8 cellular contexts compared by ENCODE assay signal in genomic region chr12:6554990-6555691, GRCh38. TPM values are rescaled to one million over a fixed set of nuclear protein-coding genes. Genes with fewer than 3 reads are reported as not detected.
A peak's percentile ranks its signal among the peaks of the same experiment; 100 is the strongest.
DNase-seq lines count a peak whose midpoint lies in the region; ATAC-seq and TF ChIP-seq lines count a peak whose summit lies in the region.

No MANE protein-coding gene starts in this region.

- POLR2A ChIA-PET in activated CD4-positive, alpha-beta T cell treated with anti-CD3 and anti-CD28 coated beads, Interleukin-2, amount 10 ng/mL, durations not matched to agents 7 days and 5 days (lab: Charles Lee), result interaction anchor here (1.1 kb wide), 1 partner anchor 10 kb away, joined by 3 read pairs; no protein-coding TSS in a partner anchor
- POLR2A ChIA-PET in PC-9 (lab: Charles Lee; ENCODE audit: unreplicated experiment), result interaction anchor here (0.6 kb wide), 1 partner anchor 54 kb away, joined by 3 read pairs; no protein-coding TSS in a partner anchor

- peaks cover 63% of the 10 kb centered on the region for H3K4me1 Mint-ChIP-seq in activated CD4-positive, alpha-beta T cell treated with anti-CD3 and anti-CD28 coated beads, Interleukin-2, amount 10 ng/mL, durations not matched to agents 7 days and 5 days
- H3K4me1 Mint-ChIP-seq in type B pancreatic cell (ENCODE audit: unreplicated experiment), result peaks cover 26% of the 10 kb centered on the region

- no peaks in the 10 kb centered on the region for H3K27me3 ChIP-seq in body of pancreas
- H3K27me3 ChIP-seq in PC-9 (ENCODE audit: insufficient read depth, low read depth), result no peaks in the 10 kb centered on the region

- no peaks in the 10 kb centered on the region for H3K9me2 ChIP-seq in PC-9 (ENCODE audit: insufficient read depth)

- H3K4me3 Mint-ChIP-seq in activated CD4-positive, alpha-beta T cell treated with anti-CD3 and anti-CD28 coated beads, Interleukin-2, amount 10 ng/mL, durations not matched to agents 7 days and 5 days, result peak overlapping the region; percentile 91
- H3K4me3 Mint-ChIP-seq in type B pancreatic cell, result peak overlapping the region; percentile 89

- H3K4me2 ChIP-seq in PC-9, result no peak overlapping the region

- H3K36me3 ChIP-seq in body of pancreas (replicated peaks in 1 of 2; ENCODE audit: insufficient read depth in 1 of 2, low read depth in 2 of 2) (peaks cover 4 to 7% of the 10 kb centered on the region in 2 donors), PC-9 (ENCODE audit: low read depth) (peaks cover 26% of the 10 kb centered on the region)

- H3K9me3 ChIP-seq in body of pancreas (no peaks in the 10 kb centered on the region), PC-9 (ENCODE audit: insufficient read depth, low read depth) (no peaks in the 10 kb centered on the region)

- peak overlapping the region; percentile 27 for H3K27ac Mint-ChIP-seq in activated CD4-positive, alpha-beta T cell treated with anti-CD3 and anti-CD28 coated beads, Interleukin-2, amount 10 ng/mL, durations not matched to agents 7 days and 5 days
- H3K27ac Mint-ChIP-seq in type B pancreatic cell, result peak overlapping the region; percentile 79

- intact Hi-C loops in body of pancreas (cut with DNase I) (no loop called here), PC-9 (cut with micrococcal nuclease; ENCODE audit: unreplicated experiment) (loop anchor here (5.0 kb wide), 1 partner anchor 133 kb away; no protein-coding TSS in a partner anchor)

- H3K9me3 Mint-ChIP-seq in activated CD4-positive, alpha-beta T cell treated with anti-CD3 and anti-CD28 coated beads, Interleukin-2, amount 10 ng/mL, durations not matched to agents 7 days and 5 days, result no peaks in the 10 kb centered on the region
- no peaks in the 10 kb centered on the region for H3K9me3 Mint-ChIP-seq in type B pancreatic cell

- H3K4me3 ChIP-seq in body of pancreas (peak overlapping the region in 1 of 2 donors; percentile 85), PC-9 (no peak overlapping the region)

- peaks cover 42% of the 10 kb centered on the region for H3K36me3 Mint-ChIP-seq in activated CD4-positive, alpha-beta T cell treated with anti-CD3 and anti-CD28 coated beads, Interleukin-2, amount 10 ng/mL, durations not matched to agents 7 days and 5 days (ENCODE audit: low read depth)
- peaks cover 18% of the 10 kb centered on the region for H3K36me3 Mint-ChIP-seq in type B pancreatic cell

- H3K27me3 Mint-ChIP-seq in activated CD4-positive, alpha-beta T cell treated with anti-CD3 and anti-CD28 coated beads, Interleukin-2, amount 10 ng/mL, durations not matched to agents 7 days and 5 days, result no peaks in the 10 kb centered on the region
- peaks cover 15% of the 10 kb centered on the region for H3K27me3 Mint-ChIP-seq in type B pancreatic cell

- peak; percentile 8 for ATAC-seq in HG03521 (IDR thresholded peaks at IDR 0.05; ENCODE audit: unreplicated experiment)
- peak; percentile 1 for ATAC-seq in body of pancreas

- H3K4me1 ChIP-seq in body of pancreas, result peaks cover 36% of the 10 kb centered on the region
- H3K4me1 ChIP-seq in PC-9 (replicated peaks; ENCODE audit: insufficient read depth), result no peaks in the 10 kb centered on the region

- 16 to 41% methylated on average over 22 to 46 of the region's 62 CpGs for WGBS in body of pancreas, 2 donors

- DNase-seq in activated CD4-positive, alpha-beta T cell treated with anti-CD3 and anti-CD28 coated beads, Interleukin-2, amount 10 ng/mL, durations not matched to agents 7 days and 5 days, result no peak
- no peak for DNase-seq in activated CD4-positive, alpha-beta T cell treated with anti-CD3 and anti-CD28 coated beads for 4 hours
- DNase-seq in body of pancreas (no peak), lung microvascular endothelial cell (ENCODE audit: low read depth in 2 of 2) (peak; percentile 46 to 61), type B pancreatic cell (ENCODE audit: extremely low spot score, unreplicated experiment) (no peak), PC-9 (no peak), dedifferentiated amniotic fluid mesenchymal stem cell (ENCODE audit: extremely low spot score) (no peak)

- peaks cover 20% of the 10 kb centered on the region for H4K20me1 ChIP-seq in PC-9 (ENCODE audit: insufficient read depth)

- CTCF ChIA-PET in activated CD4-positive, alpha-beta T cell treated with anti-CD3 and anti-CD28 coated beads, Interleukin-2, amount 10 ng/mL, durations not matched to agents 7 days and 5 days (lab: Charles Lee), result interaction anchor here (0.6 to 12.6 kb wide), 8 partner anchors 10 to 125 kb away, joined by 3 to 135 read pairs (median 4); partner anchors contain the start of genes TAPBPL and VAMP1
- CTCF ChIA-PET in PC-9 (lab: Charles Lee), result interaction anchor here (1.0 kb wide), 1 partner anchor 23 kb away, joined by 3 read pairs; no protein-coding TSS in a partner anchor

- H3F3A ChIP-seq in PC-9 (ENCODE audit: insufficient read depth, low read depth), result peaks cover 41% of the 10 kb centered on the region; the same call in 1 of the 2 replicates

- no peak for TF ChIP-seq CTCF in body of pancreas (IDR thresholded peaks at IDR 0.05)
- no peak for TF ChIP-seq CTCF in type B pancreatic cell (conservative IDR thresholded peaks at IDR 0.05)
- no peak for TF ChIP-seq CTCF in PC-9 (conservative IDR thresholded peaks at IDR 0.05)

- TF ChIP-seq POLR2A in body of pancreas (IDR thresholded peaks at IDR 0.05), result no peak

- no TSS peak for BruUV-seq in PC-9 (replicated peaks; lab: Mats Ljungman, UMichigan)

- H2AFZ ChIP-seq in PC-9, result no peak overlapping the region

- H3K27ac ChIP-seq in body of pancreas (peak overlapping the region in 1 of 4 donors; percentile 43), PC-9 (no peak overlapping the region)

- H3K79me2 ChIP-seq in PC-9 (ENCODE audit: low read depth), result no peaks in the 10 kb centered on the region

RNA-seq across cellular contexts. Expression of gene IFFO1, which starts 0.7 kb away (rescaled TPM):
- 10 to 100 TPM; 28.3 to 30.4 TPM for total RNA-seq in activated CD4-positive, alpha-beta T cell treated with anti-CD3 and anti-CD28 coated beads, Interleukin-2, amount 10 ng/mL, durations not matched to agents 7 days and 5 days
- total RNA-seq in body of pancreas (10 to 100 TPM; 11.4 to 13.2 TPM), lung microvascular endothelial cell (6.3 and 8.5 TPM in 2 replicates), type B pancreatic cell (ENCODE audit: low replicate concordance) (9.1 and 17.5 TPM in 2 replicates), PC-9 (2021) (0.65 and 0.70 TPM in 2 replicates)

RNA-seq across cellular contexts. Expression of gene NOP2, which starts 12.9 kb away (rescaled TPM):
- 10 to 100 TPM; 74.1 to 76.4 TPM for total RNA-seq in activated CD4-positive, alpha-beta T cell treated with anti-CD3 and anti-CD28 coated beads, Interleukin-2, amount 10 ng/mL, durations not matched to agents 7 days and 5 days
- 10 to 100 TPM; 10.9 to 83.1 TPM for total RNA-seq in body of pancreas
- 7.4 and 11.7 TPM in 2 replicates for total RNA-seq in lung microvascular endothelial cell
- 60.9 and 106 TPM in 2 replicates for total RNA-seq in type B pancreatic cell (ENCODE audit: low replicate concordance)
- total RNA-seq in PC-9 (2021), result 97.5 and 101 TPM in 2 replicates

RNA-seq across cellular contexts. Expression of gene GAPDH, which starts 20.8 kb away (rescaled TPM):
- 1,000 to 10,000 TPM; 4,459 to 4,958 TPM for total RNA-seq in activated CD4-positive, alpha-beta T cell treated with anti-CD3 and anti-CD28 coated beads, Interleukin-2, amount 10 ng/mL, durations not matched to agents 7 days and 5 days
- 100 to 1,000 TPM; 311 to 476 TPM for total RNA-seq in body of pancreas
- 3,072 and 3,739 TPM in 2 replicates for total RNA-seq in lung microvascular endothelial cell
- total RNA-seq in type B pancreatic cell (ENCODE audit: low replicate concordance), result 2,317 and 5,618 TPM in 2 replicates
- 6,143 and 8,169 TPM in 2 replicates for total RNA-seq in PC-9 (2021)

RNA-seq across cellular contexts. Expression of gene CHD4, which starts 52.0 kb away (rescaled TPM):
- total RNA-seq in activated CD4-positive, alpha-beta T cell treated with anti-CD3 and anti-CD28 coated beads, Interleukin-2, amount 10 ng/mL, durations not matched to agents 7 days and 5 days, result 100 to 1,000 TPM; 262 to 263 TPM
- total RNA-seq in body of pancreas (100 to 1,000 TPM; 114 to 122 TPM), lung microvascular endothelial cell (155 and 187 TPM in 2 replicates), type B pancreatic cell (ENCODE audit: low replicate concordance) (270 and 289 TPM in 2 replicates), PC-9 (2021) (359 and 373 TPM in 2 replicates)

Comparison
In these comparisons a context has a peak if more than half of its experiments do, and no peak if none do; other contexts are left out.
1. DNase-seq: peak in lung microvascular endothelial cell (2 of 2); none in activated CD4-positive, alpha-beta T cell treated with anti-CD3 and anti-CD28 coated beads, Interleukin-2, amount 10 ng/mL, durations not matched to agents 7 days and 5 days (single experiment), activated CD4-positive, alpha-beta T cell treated with anti-CD3 and anti-CD28 coated beads for 4 hours (0 of 2), body of pancreas (0 of 4), type B pancreatic cell (single experiment), PC-9 (0 of 2) and dedifferentiated amniotic fluid mesenchymal stem cell (single experiment).